ENCODE assay signal across 1 cellular context in genomic region chr18:5238371-5238758, GRCh38.
TF ChIP-seq lines count a peak whose summit lies in the region.

No MANE protein-coding gene starts in this region.

TF ChIP-seq in HepG2, 621 proteins besides CTCF, POLR2A, EP300 and RAD21 (continued from another document and continues in another):
- TF ChIP-seq, protein P1, sequence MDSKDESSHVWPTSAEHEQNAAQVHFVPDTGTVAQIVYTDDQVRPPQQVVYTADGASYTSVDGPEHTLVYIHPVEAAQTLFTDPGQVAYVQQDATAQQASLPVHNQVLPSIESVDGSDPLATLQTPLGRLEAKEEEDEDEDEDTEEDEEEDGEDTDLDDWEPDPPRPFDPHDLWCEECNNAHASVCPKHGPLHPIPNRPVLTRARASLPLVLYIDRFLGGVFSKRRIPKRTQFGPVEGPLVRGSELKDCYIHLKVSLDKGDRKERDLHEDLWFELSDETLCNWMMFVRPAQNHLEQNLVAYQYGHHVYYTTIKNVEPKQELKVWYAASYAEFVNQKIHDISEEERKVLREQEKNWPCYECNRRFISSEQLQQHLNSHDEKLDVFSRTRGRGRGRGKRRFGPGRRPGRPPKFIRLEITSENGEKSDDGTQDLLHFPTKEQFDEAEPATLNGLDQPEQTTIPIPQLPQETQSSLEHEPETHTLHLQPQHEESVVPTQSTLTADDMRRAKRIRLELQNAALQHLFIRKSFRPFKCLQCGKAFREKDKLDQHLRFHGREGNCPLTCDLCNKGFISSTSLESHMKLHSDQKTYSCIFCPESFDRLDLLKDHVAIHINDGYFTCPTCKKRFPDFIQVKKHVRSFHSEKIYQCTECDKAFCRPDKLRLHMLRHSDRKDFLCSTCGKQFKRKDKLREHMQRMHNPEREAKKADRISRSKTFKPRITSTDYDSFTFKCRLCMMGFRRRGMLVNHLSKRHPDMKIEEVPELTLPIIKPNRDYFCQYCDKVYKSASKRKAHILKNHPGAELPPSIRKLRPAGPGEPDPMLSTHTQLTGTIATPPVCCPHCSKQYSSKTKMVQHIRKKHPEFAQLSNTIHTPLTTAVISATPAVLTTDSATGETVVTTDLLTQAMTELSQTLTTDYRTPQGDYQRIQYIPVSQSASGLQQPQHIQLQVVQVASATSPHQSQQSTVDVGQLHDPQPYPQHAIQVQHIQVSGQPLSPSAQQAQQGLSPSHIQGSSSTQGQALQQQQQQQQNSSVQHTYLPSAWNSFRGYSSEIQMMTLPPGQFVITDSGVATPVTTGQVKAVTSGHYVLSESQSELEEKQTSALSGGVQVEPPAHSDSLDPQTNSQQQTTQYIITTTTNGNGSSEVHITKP (CRISPR knock-in tag; IDR thresholded peaks at IDR 0.05; ENCODE audit: low read depth): no peak
- TF ChIP-seq FOSL2 (CRISPR knock-in tag; IDR thresholded peaks at IDR 0.05): 0 out of 2 replicates have a peak, but pooled peaks have one; percentile 32
- TF ChIP-seq ZNF777 (CRISPR knock-in tag; IDR thresholded peaks at IDR 0.05): peak; percentile 75
- TF ChIP-seq HNF4G (IDR thresholded peaks at IDR 0.05; ENCODE audit: borderline replicate concordance, low read depth, low read length): peak; percentile 84
- peak; percentile 75 for TF ChIP-seq HNF4G (CRISPR knock-in tag; IDR thresholded peaks at IDR 0.05; ENCODE audit: borderline replicate concordance, low read depth)
- no peak for TF ChIP-seq ADNP (CRISPR knock-in tag; IDR thresholded peaks at IDR 0.05)
- TF ChIP-seq, protein P2, sequence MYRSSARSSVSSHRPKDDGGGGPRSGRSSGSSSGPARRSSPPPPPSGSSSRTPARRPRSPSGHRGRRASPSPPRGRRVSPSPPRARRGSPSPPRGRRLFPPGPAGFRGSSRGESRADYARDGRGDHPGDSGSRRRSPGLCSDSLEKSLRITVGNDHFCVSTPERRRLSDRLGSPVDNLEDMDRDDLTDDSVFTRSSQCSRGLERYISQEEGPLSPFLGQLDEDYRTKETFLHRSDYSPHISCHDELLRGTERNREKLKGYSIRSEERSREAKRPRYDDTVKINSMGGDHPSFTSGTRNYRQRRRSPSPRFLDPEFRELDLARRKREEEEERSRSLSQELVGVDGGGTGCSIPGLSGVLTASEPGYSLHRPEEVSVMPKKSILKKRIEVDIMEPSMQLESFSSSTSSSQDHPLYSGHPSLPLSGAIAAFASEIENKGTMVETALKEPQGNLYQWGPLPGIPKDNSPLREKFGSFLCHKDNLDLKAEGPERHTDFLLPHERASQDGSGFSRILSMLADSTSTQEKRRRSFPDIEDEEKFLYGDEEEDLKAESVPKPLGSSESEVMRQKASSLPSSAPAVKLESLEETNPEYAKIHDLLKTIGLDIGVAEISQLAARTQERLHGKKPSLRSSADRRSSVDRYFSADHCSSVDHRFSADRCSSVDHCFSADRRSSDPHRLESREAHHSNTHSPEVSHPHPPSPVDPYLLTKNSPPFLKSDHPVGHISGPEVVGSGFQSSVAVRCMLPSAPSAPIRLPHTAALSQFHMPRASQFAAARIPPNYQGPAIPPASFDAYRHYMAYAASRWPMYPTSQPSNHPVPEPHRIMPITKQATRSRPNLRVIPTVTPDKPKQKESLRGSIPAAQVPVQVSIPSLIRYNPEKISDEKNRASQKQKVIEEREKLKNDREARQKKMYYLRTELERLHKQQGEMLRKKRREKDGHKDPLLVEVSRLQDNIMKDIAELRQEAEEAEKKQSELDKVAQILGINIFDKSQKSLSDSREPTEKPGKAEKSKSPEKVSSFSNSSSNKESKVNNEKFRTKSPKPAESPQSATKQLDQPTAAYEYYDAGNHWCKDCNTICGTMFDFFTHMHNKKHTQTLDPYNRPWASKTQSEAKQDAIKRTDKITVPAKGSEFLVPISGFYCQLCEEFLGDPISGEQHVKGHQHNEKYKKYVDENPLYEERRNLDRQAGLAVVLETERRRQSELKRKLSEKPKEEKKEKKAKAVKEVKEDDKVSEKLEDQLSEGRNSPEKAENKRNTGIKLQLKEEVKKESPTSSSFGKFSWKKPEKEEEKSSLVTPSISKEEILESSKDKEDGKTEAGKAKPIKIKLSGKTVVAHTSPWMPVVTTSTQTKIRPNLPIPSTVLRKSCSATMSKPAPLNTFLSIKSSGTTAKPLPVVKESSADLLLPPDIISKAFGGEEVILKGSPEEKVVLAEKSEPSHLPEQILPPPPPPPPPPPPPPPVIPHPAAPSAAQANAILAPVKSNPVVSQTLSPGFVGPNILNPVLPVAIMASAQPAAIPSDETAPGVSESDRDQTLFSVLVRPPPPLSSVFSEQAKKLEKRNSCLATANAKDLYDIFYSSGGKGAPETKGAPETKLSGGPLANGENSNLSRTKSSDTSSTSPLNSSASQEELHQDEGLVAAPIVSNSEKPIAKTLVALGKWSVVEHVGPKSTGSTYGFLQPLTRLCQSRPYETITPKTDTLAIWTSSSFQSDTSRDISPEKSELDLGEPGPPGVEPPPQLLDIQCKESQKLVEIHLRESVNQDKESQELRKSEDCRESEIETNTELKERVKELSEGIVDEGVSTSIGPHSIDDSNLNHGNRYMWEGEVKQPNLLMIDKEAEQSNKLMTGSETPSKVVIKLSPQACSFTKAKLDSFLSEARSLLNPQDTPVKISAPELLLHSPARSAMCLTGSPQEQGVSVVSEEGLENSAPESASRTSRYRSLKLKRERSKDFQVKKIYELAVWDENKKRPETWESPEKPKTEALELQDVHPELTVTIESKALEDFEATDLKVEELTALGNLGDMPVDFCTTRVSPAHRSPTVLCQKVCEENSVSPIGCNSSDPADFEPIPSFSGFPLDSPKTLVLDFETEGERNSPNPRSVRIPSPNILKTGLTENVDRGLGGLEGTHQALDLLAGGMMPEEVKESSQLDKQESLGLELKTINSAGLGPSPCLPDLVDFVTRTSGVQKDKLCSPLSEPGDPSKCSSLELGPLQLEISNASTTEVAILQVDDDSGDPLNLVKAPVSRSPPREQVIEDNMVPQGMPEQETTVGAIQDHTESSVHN (CRISPR knock-in tag; IDR thresholded peaks at IDR 0.05): no peak
- no peak for TF ChIP-seq ZNF749 (CRISPR knock-in tag; IDR thresholded peaks at IDR 0.05; ENCODE audit: borderline replicate concordance)
- TF ChIP-seq STAG1 (CRISPR knock-in tag; IDR thresholded peaks at IDR 0.05): peak; percentile 14; the same call in 1 of the 2 replicates
- no peak for TF ChIP-seq ZNF383 (CRISPR knock-in tag; IDR thresholded peaks at IDR 0.05; ENCODE audit: borderline replicate concordance)
- TF ChIP-seq ATF6 (CRISPR knock-in tag; conservative IDR thresholded peaks at IDR 0.05): no peak
- peak; percentile 48; the same call in 1 of the 2 replicates for TF ChIP-seq KLF15 (CRISPR knock-in tag; IDR thresholded peaks at IDR 0.05; ENCODE audit: borderline replicate concordance)
- TF ChIP-seq KMT2B (CRISPR knock-in tag; IDR thresholded peaks at IDR 0.05): no peak
- TF ChIP-seq ZIK1 (CRISPR knock-in tag; IDR thresholded peaks at IDR 0.05; ENCODE audit: borderline replicate concordance, low read depth): no peak
- peak; percentile 14; the same call in 1 of the 2 replicates for TF ChIP-seq MEF2D (CRISPR knock-in tag; IDR thresholded peaks at IDR 0.05)
- no peak for TF ChIP-seq DMTF1 (CRISPR knock-in tag; IDR thresholded peaks at IDR 0.05)
- TF ChIP-seq HNRNPL (IDR thresholded peaks at IDR 0.05; ENCODE audit: low read depth, low read length): 0 out of 2 replicates have a peak, but pooled peaks have one; percentile 36
- TF ChIP-seq, protein P3, sequence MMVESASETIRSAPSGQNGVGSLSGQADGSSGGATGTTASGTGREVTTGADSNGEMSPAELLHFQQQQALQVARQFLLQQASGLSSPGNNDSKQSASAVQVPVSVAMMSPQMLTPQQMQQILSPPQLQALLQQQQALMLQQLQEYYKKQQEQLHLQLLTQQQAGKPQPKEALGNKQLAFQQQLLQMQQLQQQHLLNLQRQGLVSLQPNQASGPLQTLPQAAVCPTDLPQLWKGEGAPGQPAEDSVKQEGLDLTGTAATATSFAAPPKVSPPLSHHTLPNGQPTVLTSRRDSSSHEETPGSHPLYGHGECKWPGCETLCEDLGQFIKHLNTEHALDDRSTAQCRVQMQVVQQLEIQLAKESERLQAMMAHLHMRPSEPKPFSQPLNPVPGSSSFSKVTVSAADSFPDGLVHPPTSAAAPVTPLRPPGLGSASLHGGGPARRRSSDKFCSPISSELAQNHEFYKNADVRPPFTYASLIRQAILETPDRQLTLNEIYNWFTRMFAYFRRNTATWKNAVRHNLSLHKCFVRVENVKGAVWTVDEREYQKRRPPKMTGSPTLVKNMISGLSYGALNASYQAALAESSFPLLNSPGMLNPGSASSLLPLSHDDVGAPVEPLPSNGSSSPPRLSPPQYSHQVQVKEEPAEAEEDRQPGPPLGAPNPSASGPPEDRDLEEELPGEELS (CRISPR knock-in tag; IDR thresholded peaks at IDR 0.05): 0 out of 2 replicates have a peak, but pooled peaks have one; percentile 12
- 0 out of 2 replicates have a peak, but pooled peaks have one; percentile 33 for TF ChIP-seq ZNF501 (CRISPR knock-in tag; IDR thresholded peaks at IDR 0.05)
- no peak for TF ChIP-seq ZNF776 (CRISPR knock-in tag; IDR thresholded peaks at IDR 0.05)
- TF ChIP-seq HOXD1 (CRISPR knock-in tag; IDR thresholded peaks at IDR 0.05): no peak
- peak; percentile 56; the same call in 1 of the 2 replicates for TF ChIP-seq ZNF644 (CRISPR knock-in tag; IDR thresholded peaks at IDR 0.05; ENCODE audit: low read depth)
- TF ChIP-seq SOX5 (CRISPR knock-in tag; IDR thresholded peaks at IDR 0.05; ENCODE audit: borderline replicate concordance): no peak
- 0 out of 2 replicates have a peak, but pooled peaks have one; percentile 27 for TF ChIP-seq TERF1 (CRISPR knock-in tag; IDR thresholded peaks at IDR 0.05)
- TF ChIP-seq ZNF33A (CRISPR knock-in tag; IDR thresholded peaks at IDR 0.05; ENCODE audit: borderline replicate concordance): peak; percentile 76; the same call in 1 of the 2 replicates
- no peak for TF ChIP-seq DR1 (CRISPR knock-in tag; IDR thresholded peaks at IDR 0.05)
- TF ChIP-seq, protein P4, sequence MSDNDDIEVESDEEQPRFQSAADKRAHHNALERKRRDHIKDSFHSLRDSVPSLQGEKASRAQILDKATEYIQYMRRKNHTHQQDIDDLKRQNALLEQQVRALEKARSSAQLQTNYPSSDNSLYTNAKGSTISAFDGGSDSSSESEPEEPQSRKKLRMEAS (IDR thresholded peaks at IDR 0.05): peak; percentile 24; the same call in 1 of the 2 replicates
- peak; percentile 90 for TF ChIP-seq HNF4A (CRISPR knock-in tag; IDR thresholded peaks at IDR 0.05)
- no peak for TF ChIP-seq ZBTB42 (CRISPR knock-in tag; IDR thresholded peaks at IDR 0.05)
- no peak for TF ChIP-seq ZNF577 (CRISPR knock-in tag; IDR thresholded peaks at IDR 0.05; ENCODE audit: borderline replicate concordance, low read depth)
- no peak for TF ChIP-seq ZNF496 (CRISPR knock-in tag; IDR thresholded peaks at IDR 0.05; ENCODE audit: insufficient replicate concordance)
- 0 out of 2 replicates have a peak, but pooled peaks have one; percentile 51 for TF ChIP-seq ZNF230 (CRISPR knock-in tag; IDR thresholded peaks at IDR 0.05)
- TF ChIP-seq, protein P5, sequence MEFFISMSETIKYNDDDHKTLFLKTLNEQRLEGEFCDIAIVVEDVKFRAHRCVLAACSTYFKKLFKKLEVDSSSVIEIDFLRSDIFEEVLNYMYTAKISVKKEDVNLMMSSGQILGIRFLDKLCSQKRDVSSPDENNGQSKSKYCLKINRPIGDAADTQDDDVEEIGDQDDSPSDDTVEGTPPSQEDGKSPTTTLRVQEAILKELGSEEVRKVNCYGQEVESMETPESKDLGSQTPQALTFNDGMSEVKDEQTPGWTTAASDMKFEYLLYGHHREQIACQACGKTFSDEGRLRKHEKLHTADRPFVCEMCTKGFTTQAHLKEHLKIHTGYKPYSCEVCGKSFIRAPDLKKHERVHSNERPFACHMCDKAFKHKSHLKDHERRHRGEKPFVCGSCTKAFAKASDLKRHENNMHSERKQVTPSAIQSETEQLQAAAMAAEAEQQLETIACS (CRISPR knock-in tag; IDR thresholded peaks at IDR 0.05): 0 out of 2 replicates have a peak, but pooled peaks have one; percentile 25
- 0 out of 2 replicates have a peak, but pooled peaks have one; percentile 2 for TF ChIP-seq ESRRA (CRISPR knock-in tag; IDR thresholded peaks at IDR 0.05; ENCODE audit: low read depth)
- TF ChIP-seq ZNF547 (CRISPR knock-in tag; IDR thresholded peaks at IDR 0.05): peak; percentile 13; the same call in 1 of the 2 replicates
- no peak for TF ChIP-seq ARNTL (CRISPR knock-in tag; IDR thresholded peaks at IDR 0.05)
